In the genomic region with DNA sequence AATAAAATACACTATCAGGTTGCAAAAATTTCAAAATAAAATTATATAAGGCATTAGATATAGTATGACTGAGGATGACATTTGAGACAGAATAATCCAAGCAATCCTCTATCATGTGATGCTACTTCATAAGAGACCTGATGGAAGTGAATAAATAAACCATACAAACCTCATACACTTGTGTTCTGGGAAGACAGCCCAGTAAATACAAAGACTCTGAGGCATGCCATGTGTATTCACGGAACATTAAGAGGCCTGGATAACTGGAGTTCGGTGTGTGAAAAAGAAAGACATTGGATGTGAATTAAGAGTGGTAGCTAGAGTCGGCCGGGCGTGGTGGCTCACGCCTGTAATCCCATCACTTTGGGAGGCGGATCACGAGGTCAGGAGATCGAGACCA, we compare ENCODE assay signal across 20 cellular contexts.
"Had no signal": no experiment of that assay in that cellular context is flagged by ENCODE, and none has a peak within 500 bp of the region (broad histone marks: within the 10 kb centered on the region; RNA-seq: fewer than 3 reads in every experiment).

No MANE protein-coding gene starts in this region.

- DNase-seq: activated CD4-positive, alpha-beta T cell treated with anti-CD3 and anti-CD28 coated beads for 48 hours; activated CD4-positive, alpha-beta T cell treated with anti-CD3 and anti-CD28 coated beads, Interleukin-2, amount 50 U/mL, for 48 hours; activated CD8-positive, alpha-beta memory T cell treated with anti-CD3 and anti-CD28 coated beads for 24 hours; activated effector memory CD4-positive, alpha-beta T cell treated with Interleukin-2 at 50 U/mL for 16 hours; activated naive CD4-positive, alpha-beta T cell treated with anti-CD3 and anti-CD28 coated beads for 36 hours; activated naive CD8-positive, alpha-beta T cell treated with anti-CD3 and anti-CD28 coated beads, Interleukin-2, amount 10 ng/mL, durations not matched to agents 7 days and 5 days; central memory CD4-positive, alpha-beta T cell; dermis blood vessel endothelial cell; effector CD4-positive, alpha-beta T cell; foreskin melanocyte; islet precursor cell; mucosa of descending colon; posterior cingulate gyrus; right lobe of liver; stimulated activated CD4-positive, alpha-beta T cell treated with anti-CD3 and anti-CD28 coated beads, Interleukin-2, amount 100 ng/mL, for 48 hours; stimulated activated naive CD4-positive, alpha-beta T cell treated with Interleukin-2 at 50 U/mL for 16 hours; T-helper 17 cell; T1000; WERI-Rb-1 had no signal

- ATAC-seq: activated CD4-positive, CD25-positive, alpha-beta regulatory T cell treated with anti-CD3 and anti-CD28 coated beads, Interleukin-2, amount 50 U/mL, for 24 hours; mucosa of descending colon; right lobe of liver; T-helper 17 cell had no signal
